ENCODE assay signal across 8 cellular contexts in the genomic region with DNA sequence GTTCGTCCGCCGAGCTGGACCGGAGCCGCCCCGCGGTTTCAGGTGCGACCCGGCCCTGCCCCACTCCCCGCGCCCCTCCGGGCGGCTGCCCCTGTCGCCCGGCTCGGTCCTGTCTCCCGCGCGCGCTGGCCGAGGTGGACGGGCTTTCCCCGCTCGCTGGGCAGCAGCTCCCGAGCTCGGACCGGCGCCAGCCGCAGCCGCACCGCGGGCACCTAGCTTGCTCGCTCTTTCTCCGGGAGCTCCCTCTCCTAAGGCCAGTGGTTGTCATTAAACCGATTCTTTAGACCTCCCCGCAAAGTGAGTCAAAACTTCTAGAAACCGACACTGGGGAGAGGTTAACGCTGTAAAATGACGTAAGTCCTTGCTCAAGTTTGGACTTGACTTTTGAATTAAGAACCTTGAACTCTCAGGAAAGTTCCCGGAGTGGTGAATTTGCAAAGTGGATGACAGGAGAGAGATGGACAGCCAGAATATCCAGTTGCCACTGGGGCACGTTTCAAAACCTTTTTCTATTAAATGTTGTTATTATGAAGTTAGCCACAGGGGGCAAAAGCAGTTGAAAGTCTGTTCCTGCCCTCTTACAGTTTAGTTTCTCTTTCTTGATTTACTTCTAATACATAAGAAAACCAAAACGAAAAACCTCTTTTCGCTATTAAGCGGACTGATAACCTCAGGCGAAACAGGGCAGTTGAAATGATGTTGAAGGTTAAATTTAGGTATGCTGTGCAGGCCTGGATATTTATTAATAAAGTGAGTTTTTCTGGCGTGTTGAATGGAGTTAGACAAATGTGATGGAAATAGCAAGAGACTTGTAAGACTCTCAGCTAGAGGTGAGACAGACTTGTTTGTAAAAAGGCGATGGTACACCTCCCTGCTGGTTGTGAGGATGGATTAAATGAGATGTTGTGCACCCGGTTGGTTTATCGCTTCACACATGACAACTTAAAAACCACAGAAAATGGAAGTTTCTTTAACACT. TPM values are rescaled to one million over a fixed set of nuclear protein-coding genes. Genes with fewer than 3 reads are reported as not detected.
A peak's percentile ranks its signal among the peaks of the same experiment; 100 is the strongest.
DNase-seq lines count a peak whose midpoint lies in the region; ATAC-seq and TF ChIP-seq lines count a peak whose summit lies in the region.

No MANE protein-coding gene starts in this region.

- no peaks in the 10 kb centered on the region for H3K27me3 Mint-ChIP-seq in Caco-2 (ENCODE audit: insufficient read depth, unreplicated experiment)

- peak overlapping the region; percentile 88 for H3K27ac Mint-ChIP-seq in Caco-2 (ENCODE audit: unreplicated experiment)

- DNase-seq in Caco-2 = peak; percentile 52 to 68
- peak; percentile 86 for DNase-seq in NOMO-1 treated with DMSO at 0.1 percent for 48 hours (lab: John Stamatoyannopoulos, UW; ENCODE audit: unreplicated experiment)
- peak; percentile 13 for DNase-seq in activated T-cell treated with anti-CD3 and anti-CD28 coated beads for 4 hours
- peak; percentile 97 for DNase-seq in epithelial cell of esophagus (ENCODE audit: low read depth)
- peak; percentile 79 for DNase-seq in stromal cell of bone marrow (ENCODE audit: low read depth)

- CTCF ChIA-PET in Caco-2 (lab: Charles Lee) = interaction anchor here (0.6 to 4.4 kb wide), 5 partner anchors 29 to 132 kb away, joined by 3 to 34 read pairs (median 5); a partner anchor contains a TSS

- peaks cover 12% of the 10 kb centered on the region for H3K36me3 Mint-ChIP-seq in Caco-2 (ENCODE audit: insufficient read depth, unreplicated experiment)

- peak; percentile 59 for ATAC-seq in GM19438 (IDR thresholded peaks at IDR 0.05; ENCODE audit: low read depth, unreplicated experiment)
- ATAC-seq in HG03520 (IDR thresholded peaks at IDR 0.05; ENCODE audit: unreplicated experiment) = peak; percentile 64

- H3K9me3 Mint-ChIP-seq in Caco-2 (ENCODE audit: unreplicated experiment) = peaks cover 12% of the 10 kb centered on the region

- no peaks in the 10 kb centered on the region for H3K27me3 ChIP-seq in Caco-2 (replicated peaks; ENCODE audit: control insufficient read depth, insufficient read depth, low read length)
- no peaks in the 10 kb centered on the region for H3K27me3 ChIP-seq in mononuclear cell (ENCODE audit: insufficient read depth, low read length)

- POLR2A ChIA-PET in Caco-2 (lab: Charles Lee) = interaction anchor here (1.6 to 2.4 kb wide), 3 partner anchors 73 to 78 kb away, joined by 6 to 15 read pairs (median 12); a partner anchor contains a TSS

- intact Hi-C loops in Caco-2 (cut with micrococcal nuclease; ENCODE audit: unreplicated experiment) = loop anchor here (1.0 to 5.0 kb wide), 5 partner anchors 54 to 143 kb away; a partner anchor contains a TSS

- no peaks in the 10 kb centered on the region for H3K4me1 Mint-ChIP-seq in Caco-2 (ENCODE audit: low read depth, unreplicated experiment)

- H3K36me3 ChIP-seq in Caco-2 (ENCODE audit: control insufficient read depth, insufficient read depth, low read length) = no peaks in the 10 kb centered on the region

- BruUV-seq in Caco-2 (replicated peaks; lab: Mats Ljungman, UMichigan) = TSS peak; percentile 56

- H3K4me3 ChIP-seq in Caco-2 (ENCODE audit: low read depth, low read length) (peak overlapping the region; percentile 94), epithelial cell of esophagus (ENCODE audit: low read length) (peak overlapping the region; percentile 76), mononuclear cell (ENCODE audit: low read length) (peak overlapping the region; percentile 96)

- H3K4me3 Mint-ChIP-seq in Caco-2 (ENCODE audit: unreplicated experiment) = peak overlapping the region; percentile 94

- no peaks in the 10 kb centered on the region for H3K4me1 ChIP-seq in Caco-2
- peaks cover 31% of the 10 kb centered on the region for H3K4me1 ChIP-seq in mononuclear cell (ENCODE audit: insufficient read depth, low read length)

- H3K9me3 ChIP-seq in Caco-2 (peaks cover 3% of the 10 kb centered on the region; the same call in 1 of the 2 replicates), mononuclear cell (ENCODE audit: low read depth, low read length) (peaks cover 6% of the 10 kb centered on the region)

- TF ChIP-seq CTCF in Caco-2 (IDR thresholded peaks at IDR 0.05; ENCODE audit: insufficient read depth in 1 of 2, low read depth in 1 of 2, low read length in 1 of 2, severe bottlenecking in 1 of 2, unreplicated experiment in 1 of 2) = peak; percentile 30 to 45
- peak; percentile 34 for TF ChIP-seq CTCF in epithelial cell of esophagus (IDR thresholded peaks at IDR 0.05; ENCODE audit: insufficient read depth, low read depth, low read length, missing control alignments)

RNA-seq across cellular contexts. Expression of a gene that starts 0.8 kb away (rescaled TPM):
- total RNA-seq in Caco-2 (2022) (22.8 and 25.0 TPM in 2 replicates), mononuclear cell (14.7 TPM)

Comparison
In these comparisons a context has a peak if more than half of its experiments do, and no peak if none do; other contexts are left out.
1. Peak in every context shown above with its lines: DNase-seq, ATAC-seq and H3K4me3 ChIP-seq.
2. DNase-seq: peak in every context shown above with its lines; median percentile 97 in epithelial cell of esophagus; 86 in NOMO-1 treated with DMSO at 0.1 percent for 48 hours; 79 in stromal cell of bone marrow; 60 in Caco-2; 13 in activated T-cell treated with anti-CD3 and anti-CD28 coated beads for 4 hours.